Comparison of ENCODE assay signal across 15 cellular contexts in genomic region chr5:168085321-168086040, GRCh38.
DNase-seq lines count a peak whose midpoint lies in the region; ATAC-seq lines count a peak whose summit lies in the region.
"Had no signal": no experiment of that assay in that cellular context is flagged by ENCODE, and none has a peak within 500 bp of the region (broad histone marks: within the 10 kb centered on the region; RNA-seq: fewer than 3 reads in every experiment).

No MANE protein-coding gene starts in this region.

- no peak overlapping the region for H3K4me3 ChIP-seq in rectal smooth muscle tissue (ENCODE audit: low read length)
- H3K4me3 ChIP-seq: HAP-1, upper lobe of left lung had no signal

- ATAC-seq in GM18520 (IDR thresholded peaks at IDR 0.05; ENCODE audit: unreplicated experiment) (no peak), GM18502 (IDR thresholded peaks at IDR 0.05; ENCODE audit: poor library complexity, unreplicated experiment) (no peak)

- H3K36me3 ChIP-seq in rectal smooth muscle tissue (ENCODE audit: control insufficient read depth, insufficient read depth, low read length), result no peaks in the 10 kb centered on the region
- H3K36me3 ChIP-seq: HAP-1, upper lobe of left lung had no signal

- H3K27ac ChIP-seq in epithelial cell of prostate (peak overlapping the region; percentile 33), rectal smooth muscle tissue (ENCODE audit: low read depth, low read length) (peak overlapping the region; percentile 7)
- H3K27ac ChIP-seq: upper lobe of left lung had no signal

- H3K27me3 ChIP-seq in rectal smooth muscle tissue (ENCODE audit: control insufficient read depth, insufficient read depth, low read length), result no peaks in the 10 kb centered on the region
- H3K27me3 ChIP-seq: upper lobe of left lung had no signal

- DNase-seq in Daoy (ENCODE audit: low read depth) (peak; percentile 66), NCI-H69 (lab: John Stamatoyannopoulos, UW) (peak; percentile 23), epithelial cell of prostate (ENCODE audit: low read depth, low spot score) (no peak), NCI-H128 (lab: John Stamatoyannopoulos, UW; ENCODE audit: unreplicated experiment) (no peak)
- no peak for DNase-seq in activated CD4-positive, CD25-positive, alpha-beta regulatory T cell (lab: John Stamatoyannopoulos, UW)
- DNase-seq: activated naive CD8-positive, alpha-beta T cell treated with anti-CD3 and anti-CD28 coated beads for 36 hours; C1 segment of cervical spinal cord; DMS79 treated with DMSO at 0.1 percent for 48 hours; NCI-H2171; posterior cingulate gyrus; upper lobe of left lung had no signal

- H3K4me1 ChIP-seq in rectal smooth muscle tissue (ENCODE audit: control insufficient read depth, insufficient read depth, low read length), result peaks cover 12% of the 10 kb centered on the region
- H3K4me1 ChIP-seq: HAP-1 had no signal

- no peak overlapping the region for H3K9ac ChIP-seq in rectal smooth muscle tissue (ENCODE audit: low read length)

Comparison
In these comparisons a context has a peak if more than half of its experiments do, and no peak if none do; other contexts are left out.
1. DNase-seq: peak in Daoy (single experiment) and NCI-H69 (single experiment); none in epithelial cell of prostate (single experiment), activated CD4-positive, CD25-positive, alpha-beta regulatory T cell (0 of 4) and NCI-H128 (single experiment).